27 cellular contexts compared by ENCODE assay signal in the genomic region with DNA sequence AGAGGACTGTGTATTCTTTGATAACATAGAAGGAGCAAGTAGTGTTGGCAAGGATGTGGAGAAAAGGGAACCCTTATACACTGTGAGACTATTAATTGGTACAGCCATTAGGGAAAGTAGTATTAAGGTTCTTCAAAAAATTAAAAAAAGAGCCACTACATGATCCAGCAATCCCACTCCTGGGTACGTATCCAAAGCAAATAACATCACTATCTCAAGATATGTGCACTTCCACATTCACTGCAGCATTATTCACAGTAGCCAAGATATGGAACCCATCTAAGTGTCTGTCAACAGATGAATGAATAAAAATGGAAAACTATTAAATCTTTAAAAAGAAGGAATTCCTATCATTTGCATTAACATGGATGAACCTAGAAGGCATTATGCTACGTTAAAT.
DNase-seq lines count a peak whose midpoint lies in the region; ATAC-seq, FAIRE-seq and TF ChIP-seq lines count a peak whose summit lies in the region.
"Had no signal": no experiment of that assay in that cellular context is flagged by ENCODE, and none has a peak within 500 bp of the region (broad histone marks: within the 10 kb centered on the region; RNA-seq: fewer than 3 reads in every experiment).

No MANE protein-coding gene starts in this region.

- DNase-seq in astrocyte (ENCODE audit: low read depth), result peak; percentile 16
- peak; percentile 24 for DNase-seq in brain microvascular endothelial cell
- peak; percentile 9 for DNase-seq in fibroblast of the aortic adventitia (ENCODE audit: low read depth)
- DNase-seq in NCI-H128 (lab: John Stamatoyannopoulos, UW; ENCODE audit: unreplicated experiment), result no peak
- no peak for DNase-seq in activated CD4-positive, alpha-beta T cell treated with anti-CD3 and anti-CD28 coated beads for 1 hour
- DNase-seq: 8988T; ACHN; BE2C; C1 segment of cervical spinal cord; CD4-positive, CD25-positive, alpha-beta regulatory T cell; CD8-positive, alpha-beta memory T cell; COR-L47; DMS 273 treated with DMSO at 0.1 percent for 48 hours; DMS153; DMS53; DMS79; DND-41; EL; GDM1 had no signal

- no peaks in the 10 kb centered on the region for H3K27me3 ChIP-seq in astrocyte (ENCODE audit: insufficient read depth, low read length)
- H3K27me3 ChIP-seq in brain microvascular endothelial cell (replicated peaks), result no peaks in the 10 kb centered on the region
- H3K27me3 ChIP-seq: BE2C, BLaER1 had no signal

- FAIRE-seq in astrocyte (lab: Jason Lieb, UNC), result no peak
- FAIRE-seq: A204.1, GM12878, GM12892, GM18507 had no signal

- H3K27ac ChIP-seq in astrocyte (ENCODE audit: low read depth, low read length), result no peak overlapping the region
- H3K27ac ChIP-seq in brain microvascular endothelial cell, result no peak overlapping the region
- H3K27ac ChIP-seq: BLaER1 had no signal

- in situ Hi-C loops in brain microvascular endothelial cell (cut with HindIII; ENCODE audit: low pct_ligation_motif_present, low sequenced_read_pairs), result no loop called here

- no peak overlapping the region for H3K4me2 ChIP-seq in astrocyte (ENCODE audit: low read length)
- H3K4me2 ChIP-seq: BLaER1 had no signal

- ATAC-seq in HG02642 (IDR thresholded peaks at IDR 0.05; ENCODE audit: poor library complexity, unreplicated experiment), result no peak
- ATAC-seq: GM12878 had no signal

- H3K9me3 ChIP-seq in astrocyte (ENCODE audit: insufficient read depth, low read depth, low read length), result no peaks in the 10 kb centered on the region
- H3K9me3 ChIP-seq: BE2C, BLaER1 had no signal

- no peaks in the 10 kb centered on the region for H3K27me3 Mint-ChIP-seq in astrocyte (ENCODE audit: low read depth, unreplicated experiment)
- H3K27me3 Mint-ChIP-seq: CD4-positive, alpha-beta memory T cell; CD4-positive, CD25-positive, alpha-beta regulatory T cell; CD8-positive, alpha-beta memory T cell had no signal

- H2AFZ ChIP-seq in astrocyte (ENCODE audit: low read depth, low read length), result no peak overlapping the region

- H3K27ac Mint-ChIP-seq in astrocyte (ENCODE audit: unreplicated experiment), result no peak overlapping the region
- H3K27ac Mint-ChIP-seq: CD14-positive monocyte; CD4-positive, alpha-beta memory T cell; CD4-positive, CD25-positive, alpha-beta regulatory T cell; CD8-positive, alpha-beta memory T cell had no signal

- no peaks in the 10 kb centered on the region for H3K79me2 ChIP-seq in astrocyte (ENCODE audit: insufficient read depth, low read length)

- no peaks in the 10 kb centered on the region for H3K9me3 Mint-ChIP-seq in astrocyte (ENCODE audit: unreplicated experiment)
- H3K9me3 Mint-ChIP-seq: CD4-positive, CD25-positive, alpha-beta regulatory T cell; CD8-positive, alpha-beta memory T cell had no signal

- H3K4me3 ChIP-seq in astrocyte (ENCODE audit: insufficient read depth, low read depth, low read length) (no peak overlapping the region), brain microvascular endothelial cell (ENCODE audit: low read depth, low read length) (no peak overlapping the region), fibroblast of the aortic adventitia (ENCODE audit: low read depth, low read length) (no peak overlapping the region)
- H3K4me3 ChIP-seq: BLaER1, GM12878 had no signal

- TF ChIP-seq CTCF in astrocyte (IDR thresholded peaks at IDR 0.05; ENCODE audit: insufficient read depth, low read depth, low read length) (no peak), brain microvascular endothelial cell (IDR thresholded peaks at IDR 0.05; ENCODE audit: low read depth, low read length, missing control alignments) (no peak), fibroblast of the aortic adventitia (IDR thresholded peaks at IDR 0.05; ENCODE audit: insufficient read depth, low read length) (no peak)

- no peaks in the 10 kb centered on the region for H3K4me1 ChIP-seq in astrocyte (ENCODE audit: insufficient read depth, low read length)
- H3K4me1 ChIP-seq: BE2C, BLaER1 had no signal

- no peaks in the 10 kb centered on the region for H3K4me1 Mint-ChIP-seq in astrocyte (ENCODE audit: low read depth, unreplicated experiment)
- H3K4me1 Mint-ChIP-seq: CD14-positive monocyte; CD4-positive, alpha-beta memory T cell; CD4-positive, CD25-positive, alpha-beta regulatory T cell; CD8-positive, alpha-beta memory T cell had no signal

- H4K20me1 ChIP-seq in astrocyte (ENCODE audit: insufficient read depth, low read length), result no peaks in the 10 kb centered on the region
- H4K20me1 ChIP-seq: BLaER1 had no signal

- H3K36me3 ChIP-seq in astrocyte (ENCODE audit: insufficient read depth, low read length) (no peaks in the 10 kb centered on the region), brain microvascular endothelial cell (replicated peaks) (no peaks in the 10 kb centered on the region)
- H3K36me3 ChIP-seq: BE2C, BLaER1 had no signal

- H3K4me3 Mint-ChIP-seq in astrocyte (ENCODE audit: unreplicated experiment), result no peak overlapping the region
- H3K4me3 Mint-ChIP-seq: CD14-positive monocyte; CD4-positive, alpha-beta memory T cell; CD4-positive, CD25-positive, alpha-beta regulatory T cell; CD8-positive, alpha-beta memory T cell had no signal

- no peak overlapping the region for H3K9ac ChIP-seq in astrocyte (ENCODE audit: low read length)
- H3K9ac ChIP-seq: BLaER1 had no signal

- H3K36me3 Mint-ChIP-seq in astrocyte (ENCODE audit: low read depth, unreplicated experiment), result no peaks in the 10 kb centered on the region
- H3K36me3 Mint-ChIP-seq: CD14-positive monocyte; CD4-positive, alpha-beta memory T cell; CD4-positive, CD25-positive, alpha-beta regulatory T cell; CD8-positive, alpha-beta memory T cell had no signal

Comparison
In these comparisons a context has a peak if more than half of its experiments do, and no peak if none do; other contexts are left out.
1. DNase-seq: peak in astrocyte (single experiment), brain microvascular endothelial cell (single experiment) and fibroblast of the aortic adventitia (single experiment); none in NCI-H128 (single experiment) and activated CD4-positive, alpha-beta T cell treated with anti-CD3 and anti-CD28 coated beads for 1 hour (single experiment).